ENCODE assay signal across 11 cellular contexts in genomic region chr19:7915250-7916136, GRCh38. TPM values are rescaled to one million over a fixed set of nuclear protein-coding genes. Genes with fewer than 3 reads are reported as not detected.
DNase-seq lines count a peak whose midpoint lies in the region; TF ChIP-seq lines count a peak whose summit lies in the region.
"Had no signal": no experiment of that assay in that cellular context is flagged by ENCODE, and none has a peak within 500 bp of the region (broad histone marks: within the 10 kb centered on the region; RNA-seq: fewer than 3 reads in every experiment).

No MANE protein-coding gene starts in this region.

- H2BK15ac ChIP-seq in mesenchymal stem cell (ENCODE audit: low read depth, poor library complexity, severe bottlenecking) = peak overlapping the region; percentile 60

- no peak overlapping the region for H3K18ac ChIP-seq in mesenchymal stem cell (ENCODE audit: low read depth in 1 of 2, low read length in 2 of 2)

- H3K36me3 ChIP-seq in mesenchymal stem cell (ENCODE audit: control insufficient read depth in 1 of 2, insufficient read depth in 2 of 2, low read depth in 1 of 2, low read length in 2 of 2) = peaks cover 24 to 43% of the 10 kb centered on the region in 2 experiments
- H3K36me3 ChIP-seq: ovary had no signal

- in situ Hi-C loops in G401 (cut with HindIII; ENCODE audit: low sequenced_read_pairs) = no loop called here

- no peak for DNase-seq in AG04449 (ENCODE audit: low read depth, low spot score)
- DNase-seq in GM12865 (ENCODE audit: low read depth) = no peak
- no peak for DNase-seq in mesenchymal stem cell
- no peak for DNase-seq in HEK293T (ENCODE audit: extremely low spot score)
- DNase-seq in NCI-H526 treated with DMSO at 0.1 percent for 48 hours (lab: John Stamatoyannopoulos, UW) = no peak
- DNase-seq in G401 (ENCODE audit: low spot score) = no peak
- DNase-seq in GOT3 (lab: John Stamatoyannopoulos, UW) = no peak
- DNase-seq: NCI-H2107, stomach had no signal

- peak overlapping the region; percentile 76 for H3K4me3 Mint-ChIP-seq in activated naive CD8-positive, alpha-beta T cell

- H2AK5ac ChIP-seq in mesenchymal stem cell (ENCODE audit: low read length, severe bottlenecking) = no peak overlapping the region

- no peak overlapping the region for H2BK120ac ChIP-seq in mesenchymal stem cell (ENCODE audit: low read depth, low read length)

- H3K36me3 Mint-ChIP-seq in activated naive CD8-positive, alpha-beta T cell = no peaks in the 10 kb centered on the region

- no peak overlapping the region for H3K27ac ChIP-seq in mesenchymal stem cell (ENCODE audit: low read length, poor library complexity, severe bottlenecking)
- H3K27ac ChIP-seq: ovary had no signal

- peaks cover 30% of the 10 kb centered on the region for H3K4me1 ChIP-seq in mesenchymal stem cell (ENCODE audit: control insufficient read depth, insufficient read depth, low read depth, low read length)

- peak overlapping the region; percentile 38 for H3K9ac ChIP-seq in mesenchymal stem cell (ENCODE audit: low read length)

- peak overlapping the region in 1 of 2 experiments; percentile 57 for H3K23ac ChIP-seq in mesenchymal stem cell (ENCODE audit: low read length in 2 of 2)

- no peaks in the 10 kb centered on the region for H3K9me3 ChIP-seq in mesenchymal stem cell (ENCODE audit: control insufficient read depth, low read length)
- H3K9me3 ChIP-seq: ovary, stomach had no signal

- TF ChIP-seq CTCF in AG04449 (IDR thresholded peaks at IDR 0.05; ENCODE audit: insufficient read depth, low read length, missing control alignments) (no peak), GM12865 (IDR thresholded peaks at IDR 0.05; ENCODE audit: insufficient read depth, low read depth, low read length, missing control alignments) (no peak)

- peak overlapping the region; percentile 54 for H3K4me2 ChIP-seq in mesenchymal stem cell (ENCODE audit: low read length, poor library complexity, severe bottlenecking)

- no peak overlapping the region for H2BK5ac ChIP-seq in mesenchymal stem cell (ENCODE audit: low read depth, low read length, poor library complexity, severe bottlenecking)

- peaks cover 21% of the 10 kb centered on the region for H3K4me1 Mint-ChIP-seq in activated naive CD8-positive, alpha-beta T cell (ENCODE audit: low read depth)

- no peak overlapping the region for H3K4ac ChIP-seq in mesenchymal stem cell (ENCODE audit: low read depth in 1 of 2, low read length in 2 of 2)

- H3K4me3 ChIP-seq in AG04449 (ENCODE audit: low read depth, low read length) = peak overlapping the region; percentile 45
- H3K4me3 ChIP-seq in GM12865 (ENCODE audit: low read depth, low read length) = peak overlapping the region; percentile 39; the same call in 1 of the 2 replicates
- peak overlapping the region in 1 of 2 experiments; percentile 63 for H3K4me3 ChIP-seq in mesenchymal stem cell (ENCODE audit: insufficient read depth in 1 of 2, low read depth in 1 of 2, low read length in 2 of 2)

- H3K27me3 Mint-ChIP-seq in activated naive CD8-positive, alpha-beta T cell = peaks cover 9% of the 10 kb centered on the region

- H3K27ac Mint-ChIP-seq in activated naive CD8-positive, alpha-beta T cell = no peak overlapping the region

- no peak overlapping the region for H2BK12ac ChIP-seq in mesenchymal stem cell (ENCODE audit: low read length in 2 of 2)

- H4K8ac ChIP-seq in mesenchymal stem cell (ENCODE audit: low read length) = peak overlapping the region; percentile 24

- WGBS in mesenchymal stem cell = 67% methylated on average over 26 of the region's 26 CpGs

- POLR2A ChIA-PET in AG04449 (lab: Yijun Ruan, JAX) (interaction anchor here (0.8 kb wide), 1 partner anchor 12 kb away, joined by 4 read pairs; the partner anchor contains the start of gene MAP2K7), HEK293T (lab: Yijun Ruan, JAX) (interaction anchor here (0.9 kb wide), 1 partner anchor 12 kb away, joined by 3 read pairs; the partner anchor contains the start of gene MAP2K7)

- H3K14ac ChIP-seq in mesenchymal stem cell (ENCODE audit: low read length in 2 of 2) = no peak overlapping the region

- no peak overlapping the region for H2AFZ ChIP-seq in mesenchymal stem cell (ENCODE audit: low read depth, low read length)

- CTCF ChIA-PET in AG04449 (lab: Yijun Ruan, JAX) (interaction anchor here (0.7 to 2.0 kb wide), 3 partner anchors 12 to 61 kb away, joined by 3 to 6 read pairs (median 6); partner anchors contain the start of gene MAP2K7), HEK293T (lab: Yijun Ruan, JAX) (interaction anchor here (1.1 kb wide), 1 partner anchor 47 kb away, joined by 4 read pairs; no protein-coding TSS in a partner anchor)

- H4K91ac ChIP-seq in mesenchymal stem cell (ENCODE audit: low read length) = no peak overlapping the region

- no peaks in the 10 kb centered on the region for H3K9me3 Mint-ChIP-seq in activated naive CD8-positive, alpha-beta T cell (ENCODE audit: low read depth)

- peaks cover 21 to 31% of the 10 kb centered on the region in 2 experiments for H3K27me3 ChIP-seq in mesenchymal stem cell (ENCODE audit: control insufficient read depth in 1 of 2, insufficient read depth in 1 of 2, low read length in 2 of 2)

- peaks cover 10% of the 10 kb centered on the region for H3K79me1 ChIP-seq in mesenchymal stem cell (replicated peaks; ENCODE audit: low read length, poor library complexity, severe bottlenecking)

TF ChIP-seq in HEK293T, 16 proteins besides CTCF, POLR2A, EP300 and RAD21:
- no peak for TF ChIP-seq HDGF (IDR thresholded peaks at IDR 0.05; ENCODE audit: borderline replicate concordance)
- TF ChIP-seq TARDBP (IDR thresholded peaks at IDR 0.05) = no peak
- no peak for TF ChIP-seq L3MBTL2 (conservative IDR thresholded peaks at IDR 0.05)
TF ChIP-seq in HEK293T: peak in this region for 0.

RNA-seq across cellular contexts. Expression of gene TGFBR3L, which starts 0.9 kb away (rescaled TPM):
- 3.1 TPM for polyA plus RNA-seq in mesenchymal stem cell (2013, experiment 1 of 2)
- 2.7 TPM for polyA plus RNA-seq in mesenchymal stem cell (2013, experiment 2 of 2)
- not detected in 2 replicates for total RNA-seq in G401 (2014; rRNA removed; shearing (Covaris generic))
- total RNA-seq: stomach had no signal

RNA-seq across cellular contexts. Expression of gene SNAPC2, which starts 4.6 kb away (rescaled TPM):
- 25.1 TPM for polyA plus RNA-seq in mesenchymal stem cell (2013, experiment 1 of 2)
- polyA plus RNA-seq in mesenchymal stem cell (2013, experiment 2 of 2) = 25.1 TPM
- 35.1 and 37.8 TPM in 2 replicates for total RNA-seq in G401 (2014; rRNA removed; shearing (Covaris generic))

RNA-seq across cellular contexts. Expression of gene CTXN1, which starts 10.4 kb away (rescaled TPM):
- 20.6 TPM for polyA plus RNA-seq in mesenchymal stem cell (2013, experiment 1 of 2)
- 19.0 TPM for polyA plus RNA-seq in mesenchymal stem cell (2013, experiment 2 of 2)
- total RNA-seq in G401 (2014; rRNA removed; shearing (Covaris generic)) = 27.0 and 27.3 TPM in 2 replicates

RNA-seq across cellular contexts. Expression of gene MAP2K7, which starts 11.8 kb away (rescaled TPM):
- 19.1 TPM for polyA plus RNA-seq in mesenchymal stem cell (2013, experiment 1 of 2)
- polyA plus RNA-seq in mesenchymal stem cell (2013, experiment 2 of 2) = 18.7 TPM
- 14.2 and 16.2 TPM in 2 replicates for total RNA-seq in G401 (2014; rRNA removed; shearing (Covaris generic))

RNA-seq across cellular contexts. Expression of gene LRRC8E, which starts 27.2 kb away (rescaled TPM):
- polyA plus RNA-seq in mesenchymal stem cell (2013, experiment 1 of 2) = 3.7 TPM
- 4.0 TPM for polyA plus RNA-seq in mesenchymal stem cell (2013, experiment 2 of 2)
- 0.49 TPM in 1 of 2 replicates, not detected in the other for total RNA-seq in G401 (2014; rRNA removed; shearing (Covaris generic))
